Comparison of ENCODE assay signal across 12 cellular contexts in genomic region chr5:150113047-150113744, GRCh38. TPM values are rescaled to one million over a fixed set of nuclear protein-coding genes. Genes with fewer than 3 reads are reported as not detected.
DNase-seq lines count a peak whose midpoint lies in the region; ATAC-seq and TF ChIP-seq lines count a peak whose summit lies in the region.
"Had no signal": no experiment of that assay in that cellular context is flagged by ENCODE, and none has a peak within 500 bp of the region (broad histone marks: within the 10 kb centered on the region; RNA-seq: fewer than 3 reads in every experiment).

No MANE protein-coding gene starts in this region.

- H3K4me1 ChIP-seq in SJCRH30 = peaks cover 12% of the 10 kb centered on the region; the same call in 1 of the 2 replicates
- peaks cover 57 to 62% of the 10 kb centered on the region in 2 experiments for H3K4me1 ChIP-seq in trophoblast cell (ENCODE audit: control insufficient read depth in 1 of 2, insufficient read depth in 2 of 2, low read length in 2 of 2)

- ATAC-seq in Right ventricle myocardium inferior (peak; percentile 44), GM19351 (IDR thresholded peaks at IDR 0.05; ENCODE audit: unreplicated experiment) (no peak), HG03342 (IDR thresholded peaks at IDR 0.05; ENCODE audit: unreplicated experiment) (no peak)

- peak overlapping the region; percentile 51 for H4K12ac ChIP-seq in trophoblast cell (ENCODE audit: low read depth, low read length)

- peak overlapping the region; percentile 88 for H3K18ac ChIP-seq in trophoblast cell (ENCODE audit: low read length)

- no peaks in the 10 kb centered on the region; the same call in 1 of the 2 replicates for H3K9me3 ChIP-seq in SJCRH30 (replicated peaks)
- H3K9me3 ChIP-seq in trophoblast cell (ENCODE audit: insufficient read depth, low read depth, low read length) = peaks cover 3% of the 10 kb centered on the region

- no peak overlapping the region for H3K23ac ChIP-seq in trophoblast cell (ENCODE audit: low read length)

- H3K79me1 ChIP-seq in trophoblast cell (ENCODE audit: low read length) = peaks cover 56% of the 10 kb centered on the region

- H3K9me3 Mint-ChIP-seq in CD14-positive monocyte = no peaks in the 10 kb centered on the region
- H3K9me3 Mint-ChIP-seq in activated T-cell treated with anti-CD3 and anti-CD28 coated beads, Interleukin-2, amount 50 U/mL, for 24 hours = no peaks in the 10 kb centered on the region

- peak overlapping the region in 1 of 7 donors; percentile 31 for H3K27ac Mint-ChIP-seq in CD14-positive monocyte
- H3K27ac Mint-ChIP-seq in activated T-cell treated with anti-CD3 and anti-CD28 coated beads, Interleukin-2, amount 50 U/mL, for 24 hours = no peak overlapping the region

- peak overlapping the region; percentile 96 for H4K91ac ChIP-seq in trophoblast cell (ENCODE audit: low read depth, low read length)

- H3K4ac ChIP-seq in trophoblast cell (ENCODE audit: low read depth, low read length) = peak overlapping the region; percentile 32

- peak overlapping the region; percentile 55 for H2AK5ac ChIP-seq in trophoblast cell (ENCODE audit: low read length)

- H2AFZ ChIP-seq in trophoblast cell (ENCODE audit: insufficient read depth, low read length, poor library complexity) = peak overlapping the region; percentile 20

- H2BK120ac ChIP-seq in trophoblast cell (ENCODE audit: insufficient read depth, low read length, poor library complexity) = peak overlapping the region; percentile 94

- no peak overlapping the region for H3K4me3 ChIP-seq in SJCRH30
- H3K4me3 ChIP-seq in trophoblast cell (ENCODE audit: low read depth, low read length) = no peak overlapping the region

- peak overlapping the region; percentile 66 for H2BK12ac ChIP-seq in trophoblast cell (ENCODE audit: low read length)

- intact Hi-C loops in Right ventricle myocardium inferior (cut with DNase I) (no loop called here), CD14-positive monocyte (cut with micrococcal nuclease) (no loop called here)

- peak; percentile 82 for DNase-seq in ELF-1 (ENCODE audit: low read depth, low spot score)
- no peak for DNase-seq in SJCRH30
- no peak for DNase-seq in Right ventricle myocardium inferior (ENCODE audit: missing footprints)
- DNase-seq in trophoblast cell = peak; percentile 96 to 97
- no peak for DNase-seq in CD14-positive monocyte (ENCODE audit: low spot score)
- DNase-seq in activated T-cell treated with anti-CD3 and anti-CD28 coated beads, Interleukin-2, amount 50 U/mL, for 24 hours = no peak
- DNase-seq: activated T-cell treated with anti-CD3 and anti-CD28 coated beads for 4 hours, DMS79 had no signal

- peaks cover 25% of the 10 kb centered on the region for H3K4me1 Mint-ChIP-seq in CD14-positive monocyte
- no peaks in the 10 kb centered on the region for H3K4me1 Mint-ChIP-seq in activated T-cell treated with anti-CD3 and anti-CD28 coated beads, Interleukin-2, amount 50 U/mL, for 24 hours (ENCODE audit: low read depth)

- peak overlapping the region; percentile 11 for H3K4me2 ChIP-seq in trophoblast cell (ENCODE audit: low read length)

- no peaks in the 10 kb centered on the region; the same call in 1 of the 2 replicates for H3K27me3 ChIP-seq in SJCRH30
- no peaks in the 10 kb centered on the region for H3K27me3 ChIP-seq in trophoblast cell (ENCODE audit: insufficient read depth, low read length)

- peak overlapping the region; percentile 24 for H3K9ac ChIP-seq in trophoblast cell (ENCODE audit: low read length)

- H3K79me2 ChIP-seq in trophoblast cell (ENCODE audit: control insufficient read depth, insufficient read depth, low read length, poor library complexity) = peaks cover 15% of the 10 kb centered on the region

- peaks cover 3 to 5% (median 3%) of the 10 kb centered on the region in 3 donors for H3K27me3 Mint-ChIP-seq in CD14-positive monocyte (ENCODE audit: low read depth in 3 of 3)
- H3K27me3 Mint-ChIP-seq in activated T-cell treated with anti-CD3 and anti-CD28 coated beads, Interleukin-2, amount 50 U/mL, for 24 hours = no peaks in the 10 kb centered on the region

- H2BK5ac ChIP-seq in trophoblast cell (ENCODE audit: low read depth, low read length, poor library complexity) = peak overlapping the region; percentile 70

- no peaks in the 10 kb centered on the region for H3K36me3 Mint-ChIP-seq in CD14-positive monocyte
- H3K36me3 Mint-ChIP-seq in activated T-cell treated with anti-CD3 and anti-CD28 coated beads, Interleukin-2, amount 50 U/mL, for 24 hours (ENCODE audit: low read depth) = no peaks in the 10 kb centered on the region

- H3K14ac ChIP-seq in trophoblast cell (ENCODE audit: low read length) = peak overlapping the region; percentile 67

- peak overlapping the region; percentile 83 for H4K8ac ChIP-seq in trophoblast cell (ENCODE audit: low read depth, low read length)

- TF ChIP-seq CTCF in CD14-positive monocyte (IDR thresholded peaks at IDR 0.05) = no peak

- WGBS in trophoblast cell (ENCODE audit: extremely low coverage, insufficient coverage, insufficient read length) = no CpG with 5 or more reads among the region's 18 CpGs

- H3K36me3 ChIP-seq in SJCRH30 = no peaks in the 10 kb centered on the region
- H3K36me3 ChIP-seq in trophoblast cell (ENCODE audit: control insufficient read depth in 1 of 2, insufficient read depth in 2 of 2, low read length in 2 of 2) = peaks cover 27 to 28% of the 10 kb centered on the region in 2 experiments

- H3K27ac ChIP-seq in SJCRH30 (peak overlapping the region; percentile 16; the same call in 1 of the 2 replicates), trophoblast cell (ENCODE audit: low read depth, low read length) (peak overlapping the region; percentile 98)

- peak overlapping the region in 1 of 2 donors; percentile 21 for H3K4me3 Mint-ChIP-seq in CD14-positive monocyte
- H3K4me3 Mint-ChIP-seq in activated T-cell treated with anti-CD3 and anti-CD28 coated beads, Interleukin-2, amount 50 U/mL, for 24 hours = no peak overlapping the region

RNA-seq across cellular contexts. Expression of gene CSF1R, which starts 26.8 kb away (rescaled TPM):
- total RNA-seq in SJCRH30 (2014; rRNA removed; shearing (Covaris generic)) = 0.06 and 0.13 TPM in 2 replicates
- total RNA-seq in Right ventricle myocardium inferior = 21.9 TPM
- 42.3 and 43.7 TPM in 2 replicates for polyA plus RNA-seq in trophoblast cell (2013)
- 100 to 1,000 TPM; 180 to 242 TPM for polyA plus RNA-seq in CD14-positive monocyte
- total RNA-seq: dermis microvascular lymphatic vessel endothelial cell had no signal

RNA-seq across cellular contexts. Expression of gene PDGFRB, which starts 42.4 kb away (rescaled TPM):
- total RNA-seq in SJCRH30 (2014; rRNA removed; shearing (Covaris generic)) = 4.7 and 7.2 TPM in 2 replicates
- total RNA-seq in Right ventricle myocardium inferior = 57.2 TPM
- polyA plus RNA-seq in trophoblast cell (2013) = 91.3 and 93.4 TPM in 2 replicates
- polyA plus RNA-seq in CD14-positive monocyte = under 1 TPM; 0.04 to 0.20 TPM

RNA-seq across cellular contexts. Expression of gene CDX1, which starts 53.4 kb away (rescaled TPM):
- not detected in 2 replicates for total RNA-seq in SJCRH30 (2014; rRNA removed; shearing (Covaris generic))
- not detected for total RNA-seq in Right ventricle myocardium inferior
- 9.7 and 11.3 TPM in 2 replicates for polyA plus RNA-seq in trophoblast cell (2013)
- not detected for polyA plus RNA-seq in CD14-positive monocyte
- total RNA-seq: dermis microvascular lymphatic vessel endothelial cell, mononuclear cell had no signal

Comparison
In these comparisons a context has a peak if more than half of its experiments do, and no peak if none do; other contexts are left out.
1. DNase-seq: peak in ELF-1 (single experiment) and trophoblast cell (2 of 2); none in SJCRH30 (0 of 2), Right ventricle myocardium inferior (single experiment), CD14-positive monocyte (single experiment) and activated T-cell treated with anti-CD3 and anti-CD28 coated beads, Interleukin-2, amount 50 U/mL, for 24 hours (single experiment).
2. RNA of gene CSF1R, which starts 26.8 kb away (total RNA-seq): 21.9 TPM in Right ventricle myocardium inferior (single experiment); 0.06 to 0.13 TPM in SJCRH30; every median in the first group is over 10 times any median in the second.